In the genomic region with DNA sequence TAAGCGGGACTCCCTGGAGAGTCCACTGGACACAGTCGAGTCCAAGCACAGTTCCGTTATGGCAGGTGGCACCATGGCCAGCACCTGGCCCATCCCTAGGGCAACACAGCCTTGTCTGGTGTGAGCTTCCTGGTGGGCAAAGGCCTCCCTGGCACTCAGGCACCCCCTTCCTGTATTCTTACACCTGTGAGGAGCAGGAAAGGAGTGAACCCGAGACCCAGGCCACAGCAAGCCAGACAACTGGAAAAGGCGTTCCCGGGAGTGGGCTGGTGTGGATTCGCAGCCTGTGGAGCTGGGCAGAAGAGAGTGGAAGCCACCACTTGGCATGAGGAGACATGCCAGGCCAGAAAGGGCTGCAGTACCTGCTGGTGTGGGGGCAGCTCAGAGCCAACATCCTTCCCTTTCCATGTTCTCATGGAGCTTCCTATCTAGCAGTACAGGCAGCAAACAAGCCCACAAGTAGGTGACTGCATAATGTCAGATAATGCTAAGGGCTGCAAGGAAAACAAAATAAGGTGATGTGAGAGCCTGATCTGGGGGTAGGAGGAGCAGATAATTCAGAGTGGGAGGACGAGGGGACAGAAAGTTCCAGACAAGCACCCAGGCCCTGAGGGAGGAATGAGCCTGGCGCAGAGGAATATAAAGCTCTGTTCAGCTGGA, we compare ENCODE assay signal across 1 cellular context.
TF ChIP-seq lines count a peak whose summit lies in the region.

No MANE protein-coding gene starts in this region.

TF ChIP-seq in K562, 482 proteins besides CTCF, POLR2A, EP300 and RAD21 (continued from another document and continues in another):
- TF ChIP-seq BCOR (IDR thresholded peaks at IDR 0.05) (0 out of 2 replicates have a peak, but pooled peaks have one; percentile 58), ZNF778 (CRISPR knock-in tag; IDR thresholded peaks at IDR 0.05) (no peak), MAZ (CRISPR knock-in tag; conservative IDR thresholded peaks at IDR 0.05 in 1 of 2, IDR thresholded peaks at IDR 0.05 in 1 of 2) (peak in 1 of 2 experiments; percentile 35; a peak in 2 of 4 replicates), POLR2AphosphoS5 (IDR thresholded peaks at IDR 0.05; ENCODE audit: control insufficient read depth, insufficient read depth, low read depth, low read length) (peak; percentile 93), ZNF165 (CRISPR knock-in tag; IDR thresholded peaks at IDR 0.05; ENCODE audit: borderline replicate concordance) (no peak), HMGN3 (IDR thresholded peaks at IDR 0.05; ENCODE audit: borderline replicate concordance, extremely low read depth, insufficient read length, low read depth, low read length) (peak; percentile 31), TEAD1 (CRISPR knock-in tag; IDR thresholded peaks at IDR 0.05) (no peak), RFX1 (IDR thresholded peaks at IDR 0.05) (no peak), ZNF77 (CRISPR knock-in tag; IDR thresholded peaks at IDR 0.05) (no peak), NR0B1 (IDR thresholded peaks at IDR 0.05; ENCODE audit: partially characterized antibody) (no peak), NCOR1 (IDR thresholded peaks at IDR 0.05) (peak; percentile 93), HLTF (IDR thresholded peaks at IDR 0.05) (peak; percentile 72; the same call in 1 of the 2 replicates), ZNF655 (CRISPR knock-in tag; IDR thresholded peaks at IDR 0.05) (no peak), YY1 (IDR thresholded peaks at IDR 0.05; ENCODE audit: borderline replicate concordance in 1 of 3, control insufficient read depth in 1 of 3, extremely low read depth in 1 of 3, insufficient read depth in 3 of 3, insufficient read length in 1 of 3, insufficient replicate concordance in 2 of 3, low read depth in 1 of 3, low read length in 2 of 3) (no peak), MYBL2 (IDR thresholded peaks at IDR 0.05; ENCODE audit: low read depth) (no peak), MYBL2 (CRISPR knock-in tag; IDR thresholded peaks at IDR 0.05; ENCODE audit: borderline replicate concordance) (no peak), EHMT2 (IDR thresholded peaks at IDR 0.05) (no peak), ZNF197 (CRISPR knock-in tag; IDR thresholded peaks at IDR 0.05; ENCODE audit: low read depth) (no peak), FOXA3 (CRISPR knock-in tag; conservative IDR thresholded peaks at IDR 0.05 in 1 of 2, IDR thresholded peaks at IDR 0.05 in 1 of 2) (no peak), SMAD4 (CRISPR knock-in tag; conservative IDR thresholded peaks at IDR 0.05) (peak; percentile 66), ARNT (IDR thresholded peaks at IDR 0.05) (peak in 1 of 2 experiments; percentile 63; a peak in 1 of 4 replicates), ZNF408 (CRISPR knock-in tag; IDR thresholded peaks at IDR 0.05; ENCODE audit: low read depth) (no peak), CC2D1A (IDR thresholded peaks at IDR 0.05) (peak; percentile 92; the same call in 1 of the 2 replicates), ZNF518B (CRISPR knock-in tag; IDR thresholded peaks at IDR 0.05) (no peak), CHD4 (IDR thresholded peaks at IDR 0.05; ENCODE audit: insufficient read depth, insufficient replicate concordance, low read depth, low read length, poor library complexity, severe bottlenecking) (no peak), TAF7 (tag; IDR thresholded peaks at IDR 0.05) (no peak), NBN (IDR thresholded peaks at IDR 0.05; ENCODE audit: low read depth) (no peak), ZNF263 (CRISPR knock-in tag; IDR thresholded peaks at IDR 0.05; ENCODE audit: borderline replicate concordance) (peak; percentile 93), EZH2 (IDR thresholded peaks at IDR 0.05; ENCODE audit: borderline replicate concordance, low read depth, low read length) (no peak), SRSF7 (optimal IDR thresholded peaks at IDR 0.05; ENCODE audit: low read depth, low read length) (no peak), POLR2B (IDR thresholded peaks at IDR 0.05; ENCODE audit: low read depth, partially characterized antibody) (no peak), CBX3 (IDR thresholded peaks at IDR 0.05; ENCODE audit: borderline replicate concordance in 1 of 2, low read length in 2 of 2) (peak in 1 of 2 experiments; percentile 22; a peak in 1 of 3 replicates), GATA2 (CRISPR knock-in tag; IDR thresholded peaks at IDR 0.05) (peak; percentile 86)
- TF ChIP-seq, protein P1, sequence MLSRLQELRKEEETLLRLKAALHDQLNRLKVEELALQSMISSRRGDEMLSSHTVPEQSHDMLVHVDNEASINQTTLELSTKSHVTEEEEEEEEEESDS (CRISPR knock-in tag; IDR thresholded peaks at IDR 0.05), result no peak
- TF ChIP-seq, protein P2, sequence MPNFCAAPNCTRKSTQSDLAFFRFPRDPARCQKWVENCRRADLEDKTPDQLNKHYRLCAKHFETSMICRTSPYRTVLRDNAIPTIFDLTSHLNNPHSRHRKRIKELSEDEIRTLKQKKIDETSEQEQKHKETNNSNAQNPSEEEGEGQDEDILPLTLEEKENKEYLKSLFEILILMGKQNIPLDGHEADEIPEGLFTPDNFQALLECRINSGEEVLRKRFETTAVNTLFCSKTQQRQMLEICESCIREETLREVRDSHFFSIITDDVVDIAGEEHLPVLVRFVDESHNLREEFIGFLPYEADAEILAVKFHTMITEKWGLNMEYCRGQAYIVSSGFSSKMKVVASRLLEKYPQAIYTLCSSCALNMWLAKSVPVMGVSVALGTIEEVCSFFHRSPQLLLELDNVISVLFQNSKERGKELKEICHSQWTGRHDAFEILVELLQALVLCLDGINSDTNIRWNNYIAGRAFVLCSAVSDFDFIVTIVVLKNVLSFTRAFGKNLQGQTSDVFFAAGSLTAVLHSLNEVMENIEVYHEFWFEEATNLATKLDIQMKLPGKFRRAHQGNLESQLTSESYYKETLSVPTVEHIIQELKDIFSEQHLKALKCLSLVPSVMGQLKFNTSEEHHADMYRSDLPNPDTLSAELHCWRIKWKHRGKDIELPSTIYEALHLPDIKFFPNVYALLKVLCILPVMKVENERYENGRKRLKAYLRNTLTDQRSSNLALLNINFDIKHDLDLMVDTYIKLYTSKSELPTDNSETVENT (CRISPR knock-in tag; IDR thresholded peaks at IDR 0.05), result no peak
- TF ChIP-seq, protein P3, sequence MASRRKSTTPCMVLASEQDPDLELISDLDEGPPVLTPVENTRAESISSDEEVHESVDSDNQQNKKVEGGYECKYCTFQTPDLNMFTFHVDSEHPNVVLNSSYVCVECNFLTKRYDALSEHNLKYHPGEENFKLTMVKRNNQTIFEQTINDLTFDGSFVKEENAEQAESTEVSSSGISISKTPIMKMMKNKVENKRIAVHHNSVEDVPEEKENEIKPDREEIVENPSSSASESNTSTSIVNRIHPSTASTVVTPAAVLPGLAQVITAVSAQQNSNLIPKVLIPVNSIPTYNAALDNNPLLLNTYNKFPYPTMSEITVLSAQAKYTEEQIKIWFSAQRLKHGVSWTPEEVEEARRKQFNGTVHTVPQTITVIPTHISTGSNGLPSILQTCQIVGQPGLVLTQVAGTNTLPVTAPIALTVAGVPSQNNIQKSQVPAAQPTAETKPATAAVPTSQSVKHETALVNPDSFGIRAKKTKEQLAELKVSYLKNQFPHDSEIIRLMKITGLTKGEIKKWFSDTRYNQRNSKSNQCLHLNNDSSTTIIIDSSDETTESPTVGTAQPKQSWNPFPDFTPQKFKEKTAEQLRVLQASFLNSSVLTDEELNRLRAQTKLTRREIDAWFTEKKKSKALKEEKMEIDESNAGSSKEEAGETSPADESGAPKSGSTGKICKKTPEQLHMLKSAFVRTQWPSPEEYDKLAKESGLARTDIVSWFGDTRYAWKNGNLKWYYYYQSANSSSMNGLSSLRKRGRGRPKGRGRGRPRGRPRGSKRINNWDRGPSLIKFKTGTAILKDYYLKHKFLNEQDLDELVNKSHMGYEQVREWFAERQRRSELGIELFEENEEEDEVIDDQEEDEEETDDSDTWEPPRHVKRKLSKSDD (conservative IDR thresholded peaks at IDR 0.05; ENCODE audit: low read length), result no peak
- TF ChIP-seq, protein P4, sequence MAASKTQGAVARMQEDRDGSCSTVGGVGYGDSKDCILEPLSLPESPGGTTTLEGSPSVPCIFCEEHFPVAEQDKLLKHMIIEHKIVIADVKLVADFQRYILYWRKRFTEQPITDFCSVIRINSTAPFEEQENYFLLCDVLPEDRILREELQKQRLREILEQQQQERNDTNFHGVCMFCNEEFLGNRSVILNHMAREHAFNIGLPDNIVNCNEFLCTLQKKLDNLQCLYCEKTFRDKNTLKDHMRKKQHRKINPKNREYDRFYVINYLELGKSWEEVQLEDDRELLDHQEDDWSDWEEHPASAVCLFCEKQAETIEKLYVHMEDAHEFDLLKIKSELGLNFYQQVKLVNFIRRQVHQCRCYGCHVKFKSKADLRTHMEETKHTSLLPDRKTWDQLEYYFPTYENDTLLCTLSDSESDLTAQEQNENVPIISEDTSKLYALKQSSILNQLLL (CRISPR knock-in tag; IDR thresholded peaks at IDR 0.05; ENCODE audit: borderline replicate concordance), result no peak
- TF ChIP-seq, protein P5, sequence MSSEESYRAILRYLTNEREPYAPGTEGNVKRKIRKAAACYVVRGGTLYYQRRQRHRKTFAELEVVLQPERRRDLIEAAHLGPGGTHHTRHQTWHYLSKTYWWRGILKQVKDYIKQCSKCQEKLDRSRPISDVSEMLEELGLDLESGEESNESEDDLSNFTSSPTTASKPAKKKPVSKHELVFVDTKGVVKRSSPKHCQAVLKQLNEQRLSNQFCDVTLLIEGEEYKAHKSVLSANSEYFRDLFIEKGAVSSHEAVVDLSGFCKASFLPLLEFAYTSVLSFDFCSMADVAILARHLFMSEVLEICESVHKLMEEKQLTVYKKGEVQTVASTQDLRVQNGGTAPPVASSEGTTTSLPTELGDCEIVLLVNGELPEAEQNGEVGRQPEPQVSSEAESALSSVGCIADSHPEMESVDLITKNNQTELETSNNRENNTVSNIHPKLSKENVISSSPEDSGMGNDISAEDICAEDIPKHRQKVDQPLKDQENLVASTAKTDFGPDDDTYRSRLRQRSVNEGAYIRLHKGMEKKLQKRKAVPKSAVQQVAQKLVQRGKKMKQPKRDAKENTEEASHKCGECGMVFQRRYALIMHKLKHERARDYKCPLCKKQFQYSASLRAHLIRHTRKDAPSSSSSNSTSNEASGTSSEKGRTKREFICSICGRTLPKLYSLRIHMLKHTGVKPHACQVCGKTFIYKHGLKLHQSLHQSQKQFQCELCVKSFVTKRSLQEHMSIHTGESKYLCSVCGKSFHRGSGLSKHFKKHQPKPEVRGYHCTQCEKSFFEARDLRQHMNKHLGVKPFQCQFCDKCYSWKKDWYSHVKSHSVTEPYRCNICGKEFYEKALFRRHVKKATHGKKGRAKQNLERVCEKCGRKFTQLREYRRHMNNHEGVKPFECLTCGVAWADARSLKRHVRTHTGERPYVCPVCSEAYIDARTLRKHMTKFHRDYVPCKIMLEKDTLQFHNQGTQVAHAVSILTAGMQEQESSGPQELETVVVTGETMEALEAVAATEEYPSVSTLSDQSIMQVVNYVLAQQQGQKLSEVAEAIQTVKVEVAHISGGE (CRISPR knock-in tag; IDR thresholded peaks at IDR 0.05), result peak in 1 of 3 experiments; percentile 38; a peak in 1 of 6 replicates
- TF ChIP-seq, protein P6, sequence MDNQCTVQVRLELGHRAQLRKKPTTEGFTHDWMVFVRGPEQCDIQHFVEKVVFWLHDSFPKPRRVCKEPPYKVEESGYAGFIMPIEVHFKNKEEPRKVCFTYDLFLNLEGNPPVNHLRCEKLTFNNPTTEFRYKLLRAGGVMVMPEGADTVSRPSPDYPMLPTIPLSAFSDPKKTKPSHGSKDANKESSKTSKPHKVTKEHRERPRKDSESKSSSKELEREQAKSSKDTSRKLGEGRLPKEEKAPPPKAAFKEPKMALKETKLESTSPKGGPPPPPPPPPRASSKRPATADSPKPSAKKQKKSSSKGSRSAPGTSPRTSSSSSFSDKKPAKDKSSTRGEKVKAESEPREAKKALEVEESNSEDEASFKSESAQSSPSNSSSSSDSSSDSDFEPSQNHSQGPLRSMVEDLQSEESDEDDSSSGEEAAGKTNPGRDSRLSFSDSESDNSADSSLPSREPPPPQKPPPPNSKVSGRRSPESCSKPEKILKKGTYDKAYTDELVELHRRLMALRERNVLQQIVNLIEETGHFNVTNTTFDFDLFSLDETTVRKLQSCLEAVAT (IDR thresholded peaks at IDR 0.05), result peak in 1 of 2 experiments; percentile 72; a peak in 2 of 4 replicates
